In genomic region chr5:135451581-135452360, GRCh38 we compare ENCODE assay signal across 24 cellular contexts. TPM values are rescaled to one million over a fixed set of nuclear protein-coding genes. Genes with fewer than 3 reads are reported as not detected.
DNase-seq lines count a peak whose midpoint lies in the region; ATAC-seq and TF ChIP-seq lines count a peak whose summit lies in the region.
"Had no signal": no experiment of that assay in that cellular context is flagged by ENCODE, and none has a peak within 500 bp of the region (broad histone marks: within the 10 kb centered on the region; RNA-seq: fewer than 3 reads in every experiment).

TIFAB (minus strand) TSS chr5:135452351; CDS start chr5:135449939, 2,412 bp downstream.

- intact Hi-C loops in activated CD4-positive, alpha-beta memory T cell treated with anti-CD3 and anti-CD28 coated beads for 36 hours (cut with micrococcal nuclease): no loop called here
- intact Hi-C loops in posterior vena cava (cut with DNase I): no loop called here

- ATAC-seq in RWPE2 (ENCODE audit: low read depth) (no peak), HG03095 (IDR thresholded peaks at IDR 0.05; ENCODE audit: unreplicated experiment) (no peak)

- no peaks in the 10 kb centered on the region for H3K9me3 ChIP-seq in BLaER1
- H3K9me3 ChIP-seq in RWPE2 (ENCODE audit: severe bottlenecking): no peaks in the 10 kb centered on the region

- no peak within 1 kb of the TSS for H3K4me3 Mint-ChIP-seq in activated CD4-positive, alpha-beta memory T cell treated with anti-CD3 and anti-CD28 coated beads for 36 hours
- H3K4me3 Mint-ChIP-seq in activated CD4-positive, alpha-beta memory T cell treated with anti-CD3 and anti-CD28 coated beads, Interleukin-2, amount 10 ng/mL, durations not matched to agents 7 days and 5 days: no peak within 1 kb of the TSS
- H3K4me3 Mint-ChIP-seq: CD4-positive, CD25-positive, alpha-beta regulatory T cell; HFFc6 had no signal

- H3K9me3 Mint-ChIP-seq in activated CD4-positive, alpha-beta memory T cell treated with anti-CD3 and anti-CD28 coated beads for 36 hours: no peaks in the 10 kb centered on the region
- H3K9me3 Mint-ChIP-seq in activated CD4-positive, alpha-beta memory T cell treated with anti-CD3 and anti-CD28 coated beads, Interleukin-2, amount 10 ng/mL, durations not matched to agents 7 days and 5 days: no peaks in the 10 kb centered on the region
- H3K9me3 Mint-ChIP-seq: CD4-positive, CD25-positive, alpha-beta regulatory T cell; H9; HFFc6 had no signal

- H3K36me3 ChIP-seq in BLaER1 (no peaks in the 10 kb centered on the region), RWPE2 (ENCODE audit: low read depth) (no peaks in the 10 kb centered on the region)

- POLR2A ChIA-PET in activated CD4-positive, alpha-beta memory T cell treated with anti-CD3 and anti-CD28 coated beads for 36 hours (lab: Charles Lee): no interaction called here
- POLR2A ChIA-PET in activated CD4-positive, alpha-beta memory T cell treated with anti-CD3 and anti-CD28 coated beads, Interleukin-2, amount 10 ng/mL, durations not matched to agents 7 days and 5 days (lab: Charles Lee): no interaction called here

- peak; percentile 7 for DNase-seq in activated CD4-positive, alpha-beta memory T cell treated with anti-CD3 and anti-CD28 coated beads for 36 hours
- DNase-seq in activated CD4-positive, alpha-beta memory T cell treated with anti-CD3 and anti-CD28 coated beads, Interleukin-2, amount 10 ng/mL, durations not matched to agents 7 days and 5 days: no peak
- DNase-seq in RWPE2 (ENCODE audit: low spot score): peak; percentile 56
- DNase-seq in posterior vena cava (ENCODE audit: low spot score): peak; percentile 32
- no peak for DNase-seq in DMS79 (lab: John Stamatoyannopoulos, UW)
- no peak for DNase-seq in kidney glomerular epithelial cell (lab: John Stamatoyannopoulos, UW)
- DNase-seq: AML-193; CD4-positive, CD25-positive, alpha-beta regulatory T cell; DND-41; GM23248; H9; HFFc6; KG1; NCI-H1092 treated with DMSO at 0.1 percent for 48 hours; NCI-H1436 treated with DMSO at 0.1 percent for 48 hours; NCI-H1930; NCI-H345; NCI-H774; Right ventricle myocardium superior had no signal

- H3K27me3 Mint-ChIP-seq in activated CD4-positive, alpha-beta memory T cell treated with anti-CD3 and anti-CD28 coated beads for 36 hours: peaks cover 7% of the 10 kb centered on the region
- peaks cover 13% of the 10 kb centered on the region for H3K27me3 Mint-ChIP-seq in activated CD4-positive, alpha-beta memory T cell treated with anti-CD3 and anti-CD28 coated beads, Interleukin-2, amount 10 ng/mL, durations not matched to agents 7 days and 5 days

- no peaks in the 10 kb centered on the region for H4K20me1 ChIP-seq in BLaER1

- no peaks in the 10 kb centered on the region for H3K4me1 Mint-ChIP-seq in activated CD4-positive, alpha-beta memory T cell treated with anti-CD3 and anti-CD28 coated beads for 36 hours (ENCODE audit: low read depth)
- no peaks in the 10 kb centered on the region for H3K4me1 Mint-ChIP-seq in activated CD4-positive, alpha-beta memory T cell treated with anti-CD3 and anti-CD28 coated beads, Interleukin-2, amount 10 ng/mL, durations not matched to agents 7 days and 5 days
- H3K4me1 Mint-ChIP-seq: CD4-positive, CD25-positive, alpha-beta regulatory T cell had no signal

- H3K4me3 ChIP-seq in BLaER1 (no peak within 1 kb of the TSS), RWPE2 (ENCODE audit: severe bottlenecking) (no peak within 1 kb of the TSS)
- H3K4me3 ChIP-seq: GM23248 had no signal

- TF ChIP-seq CTCF in RWPE2 (IDR thresholded peaks at IDR 0.05; ENCODE audit: poor library complexity, severe bottlenecking): no peak

- peaks cover 61% of the 10 kb centered on the region for H3K4me1 ChIP-seq in BLaER1
- peaks cover 9% of the 10 kb centered on the region for H3K4me1 ChIP-seq in RWPE2 (ENCODE audit: insufficient read depth, poor library complexity, severe bottlenecking)

- CTCF ChIA-PET in activated CD4-positive, alpha-beta memory T cell treated with anti-CD3 and anti-CD28 coated beads for 36 hours (lab: Charles Lee): interaction anchor here (0.6 to 1.2 kb wide), 2 partner anchors 11 to 445 kb away, joined by 3 to 4 read pairs; no protein-coding TSS in a partner anchor
- CTCF ChIA-PET in activated CD4-positive, alpha-beta memory T cell treated with anti-CD3 and anti-CD28 coated beads, Interleukin-2, amount 10 ng/mL, durations not matched to agents 7 days and 5 days (lab: Charles Lee): no interaction called here

- H3K4me2 ChIP-seq in BLaER1: peak within 1 kb of the TSS; percentile 72

- H3K27me3 ChIP-seq in BLaER1 (no peaks in the 10 kb centered on the region), RWPE2 (ENCODE audit: insufficient read depth, poor library complexity, severe bottlenecking) (no peaks in the 10 kb centered on the region)

- H3K9ac ChIP-seq in BLaER1: no peak within 1 kb of the TSS
- H3K9ac ChIP-seq: GM23248 had no signal

- H3K27ac Mint-ChIP-seq in activated CD4-positive, alpha-beta memory T cell treated with anti-CD3 and anti-CD28 coated beads for 36 hours: no peak within 1 kb of the TSS
- H3K27ac Mint-ChIP-seq in activated CD4-positive, alpha-beta memory T cell treated with anti-CD3 and anti-CD28 coated beads, Interleukin-2, amount 10 ng/mL, durations not matched to agents 7 days and 5 days: no peak within 1 kb of the TSS
- H3K27ac Mint-ChIP-seq: CD4-positive, CD25-positive, alpha-beta regulatory T cell; H9; HFFc6 had no signal

- H3K27ac ChIP-seq in BLaER1 (peak within 1 kb of the TSS; percentile 14), RWPE2 (ENCODE audit: poor library complexity, severe bottlenecking) (no peak within 1 kb of the TSS)
- H3K27ac ChIP-seq: GM23248 had no signal

- H3K36me3 Mint-ChIP-seq in activated CD4-positive, alpha-beta memory T cell treated with anti-CD3 and anti-CD28 coated beads for 36 hours: no peaks in the 10 kb centered on the region
- H3K36me3 Mint-ChIP-seq in activated CD4-positive, alpha-beta memory T cell treated with anti-CD3 and anti-CD28 coated beads, Interleukin-2, amount 10 ng/mL, durations not matched to agents 7 days and 5 days (ENCODE audit: low read depth): no peaks in the 10 kb centered on the region
- H3K36me3 Mint-ChIP-seq: CD4-positive, CD25-positive, alpha-beta regulatory T cell had no signal

RNA-seq across cellular contexts. Expression of gene TIFAB, which starts in this region (rescaled TPM):
- total RNA-seq in activated CD4-positive, alpha-beta memory T cell treated with anti-CD3 and anti-CD28 coated beads for 36 hours: not detected
- total RNA-seq in activated CD4-positive, alpha-beta memory T cell treated with anti-CD3 and anti-CD28 coated beads, Interleukin-2, amount 10 ng/mL, durations not matched to agents 7 days and 5 days: not detected
- not detected for total RNA-seq in posterior vena cava
- total RNA-seq: A172; CD4-positive, CD25-positive, alpha-beta regulatory T cell; GM23248; H9; HFFc6; OCI-LY7; Right ventricle myocardium superior; SK-MEL-5 had no signal

Comparison
In these comparisons a context has a peak if more than half of its experiments do, and no peak if none do; other contexts are left out.
1. Peak in DNase-seq in activated CD4-positive, alpha-beta memory T cell treated with anti-CD3 and anti-CD28 coated beads for 36 hours; RNA of the gene not detected or under 1 TPM.
2. Peak in DNase-seq in posterior vena cava; RNA of the gene not detected or under 1 TPM.